9 cellular contexts compared by ENCODE assay signal in genomic region chr7:130884437-130885417, GRCh38.
A peak's percentile ranks its signal among the peaks of the same experiment; 100 is the strongest.
DNase-seq lines count a peak whose midpoint lies in the region; ATAC-seq and TF ChIP-seq lines count a peak whose summit lies in the region.
"Had no signal": no experiment of that assay in that cellular context is flagged by ENCODE, and none has a peak within 500 bp of the region (broad histone marks: within the 10 kb centered on the region; RNA-seq: fewer than 3 reads in every experiment).

No MANE protein-coding gene starts in this region.

- H3K4me1 ChIP-seq in gastroesophageal sphincter = peaks cover 10 to 72% (median 11%) of the 10 kb centered on the region in 3 donors

- peak overlapping the region in 3 of 4 donors; percentile 3 to 44 (median 27) for H3K27ac ChIP-seq in gastroesophageal sphincter

- no peak for TF ChIP-seq POLR2A in gastroesophageal sphincter (IDR thresholded peaks at IDR 0.05)

- H3K36me3 ChIP-seq in gastroesophageal sphincter = peaks cover 0 to 71% of the 10 kb centered on the region in 2 donors

- CTCF ChIA-PET in activated CD4-positive, alpha-beta memory T cell treated with anti-CD3 and anti-CD28 coated beads for 36 hours (lab: Charles Lee) = interaction anchor here (1.8 kb wide), 1 partner anchor 13 kb away, joined by 7 read pairs; no protein-coding TSS in a partner anchor

- H3K27me3 Mint-ChIP-seq in T-helper 1 cell treated with Interleukin-12 subunit alpha and Interleukin-12 subunit beta and Interleukin-4 antibody, amounts not matched to agents 30 μg/mL and 1 μg/mL, for 36 hours (ENCODE audit: low read depth) = no peaks in the 10 kb centered on the region
- no peaks in the 10 kb centered on the region for H3K27me3 Mint-ChIP-seq in activated CD4-positive, alpha-beta memory T cell treated with anti-CD3 and anti-CD28 coated beads for 36 hours
- no peaks in the 10 kb centered on the region for H3K27me3 Mint-ChIP-seq in stimulated activated naive CD8-positive, alpha-beta T cell treated with anti-CD3 and anti-CD28 coated beads, Interleukin-15, amount 100 ng/mL, for 72 hours

- ATAC-seq in gastroesophageal sphincter (no peak), HG02885 (IDR thresholded peaks at IDR 0.05; ENCODE audit: poor library complexity, unreplicated experiment) (no peak)
- ATAC-seq in stimulated activated naive CD8-positive, alpha-beta T cell treated with anti-CD3 and anti-CD28 coated beads, Interleukin-15, amount 100 ng/mL, for 72 hours = no peak

- peaks cover 47% of the 10 kb centered on the region for H3K36me3 Mint-ChIP-seq in T-helper 1 cell treated with Interleukin-12 subunit alpha and Interleukin-12 subunit beta and Interleukin-4 antibody, amounts not matched to agents 30 μg/mL and 1 μg/mL, for 36 hours (ENCODE audit: low read depth)
- H3K36me3 Mint-ChIP-seq in activated CD4-positive, alpha-beta memory T cell treated with anti-CD3 and anti-CD28 coated beads for 36 hours = peaks cover 78% of the 10 kb centered on the region

- POLR2A ChIA-PET in activated CD4-positive, alpha-beta memory T cell treated with anti-CD3 and anti-CD28 coated beads for 36 hours (lab: Charles Lee) = interaction anchor here (0.7 to 0.8 kb wide), 2 partner anchors 12 to 17 kb away, joined by 3 read pairs; no protein-coding TSS in a partner anchor

- H3K4me1 Mint-ChIP-seq in T-helper 1 cell treated with Interleukin-12 subunit alpha and Interleukin-12 subunit beta and Interleukin-4 antibody, amounts not matched to agents 30 μg/mL and 1 μg/mL, for 36 hours (ENCODE audit: low read depth) = peaks cover 21% of the 10 kb centered on the region
- H3K4me1 Mint-ChIP-seq in activated CD4-positive, alpha-beta memory T cell treated with anti-CD3 and anti-CD28 coated beads for 36 hours (ENCODE audit: low read depth) = peaks cover 61% of the 10 kb centered on the region
- H3K4me1 Mint-ChIP-seq in stimulated activated naive CD8-positive, alpha-beta T cell treated with anti-CD3 and anti-CD28 coated beads, Interleukin-15, amount 100 ng/mL, for 72 hours = peaks cover 55% of the 10 kb centered on the region

- intact Hi-C loops in activated CD4-positive, alpha-beta memory T cell treated with anti-CD3 and anti-CD28 coated beads for 36 hours (cut with micrococcal nuclease) = no loop called here

- in situ Hi-C loops in GM13977 (cut with MboI; ENCODE audit: low pct_unique_long_range_greater_than_20kb, low sequenced_read_pairs, unreplicated experiment) = no loop called here

- TF ChIP-seq EP300 in gastroesophageal sphincter (IDR thresholded peaks at IDR 0.05) = no peak

- TF ChIP-seq CTCF in gastroesophageal sphincter (IDR thresholded peaks at IDR 0.05) = no peak
- no peak for TF ChIP-seq CTCF in GM13977 (IDR thresholded peaks at IDR 0.05; ENCODE audit: extremely low read depth, insufficient read depth, missing control alignments)

- no peaks in the 10 kb centered on the region for H3K27me3 ChIP-seq in gastroesophageal sphincter

- DNase-seq in T-helper 1 cell (no peak), GM13977 (ENCODE audit: low spot score) (no peak)
- no peak for DNase-seq in activated CD4-positive, alpha-beta memory T cell treated with anti-CD3 and anti-CD28 coated beads for 36 hours
- DNase-seq in stimulated activated naive CD8-positive, alpha-beta T cell treated with anti-CD3 and anti-CD28 coated beads, Interleukin-15, amount 100 ng/mL, for 72 hours = no peak
- no peak for DNase-seq in central memory CD4-positive, alpha-beta T cell
- DNase-seq: NCI-H446 treated with DMSO at 0.1 percent for 48 hours had no signal

- H3K4me3 ChIP-seq in gastroesophageal sphincter = no peak overlapping the region

- peak overlapping the region; percentile 71 for H3K27ac Mint-ChIP-seq in T-helper 1 cell treated with Interleukin-12 subunit alpha and Interleukin-12 subunit beta and Interleukin-4 antibody, amounts not matched to agents 30 μg/mL and 1 μg/mL, for 36 hours
- peak overlapping the region; percentile 47 for H3K27ac Mint-ChIP-seq in activated CD4-positive, alpha-beta memory T cell treated with anti-CD3 and anti-CD28 coated beads for 36 hours
- H3K27ac Mint-ChIP-seq in stimulated activated naive CD8-positive, alpha-beta T cell treated with anti-CD3 and anti-CD28 coated beads, Interleukin-15, amount 100 ng/mL, for 72 hours = peak overlapping the region; percentile 24 to 89

- H3K9me3 Mint-ChIP-seq in T-helper 1 cell treated with Interleukin-12 subunit alpha and Interleukin-12 subunit beta and Interleukin-4 antibody, amounts not matched to agents 30 μg/mL and 1 μg/mL, for 36 hours = no peaks in the 10 kb centered on the region
- no peaks in the 10 kb centered on the region for H3K9me3 Mint-ChIP-seq in activated CD4-positive, alpha-beta memory T cell treated with anti-CD3 and anti-CD28 coated beads for 36 hours
- no peaks in the 10 kb centered on the region for H3K9me3 Mint-ChIP-seq in stimulated activated naive CD8-positive, alpha-beta T cell treated with anti-CD3 and anti-CD28 coated beads, Interleukin-15, amount 100 ng/mL, for 72 hours

- 68 to 70% methylated on average over 14 to 19 of the region's 21 CpGs for WGBS in gastroesophageal sphincter (ENCODE audit: low coverage in 1 of 2), 2 donors

- no peaks in the 10 kb centered on the region for H3K9me3 ChIP-seq in gastroesophageal sphincter

- no peak overlapping the region for H3K4me3 Mint-ChIP-seq in T-helper 1 cell treated with Interleukin-12 subunit alpha and Interleukin-12 subunit beta and Interleukin-4 antibody, amounts not matched to agents 30 μg/mL and 1 μg/mL, for 36 hours
- H3K4me3 Mint-ChIP-seq in activated CD4-positive, alpha-beta memory T cell treated with anti-CD3 and anti-CD28 coated beads for 36 hours = peak overlapping the region; percentile 20
- H3K4me3 Mint-ChIP-seq in stimulated activated naive CD8-positive, alpha-beta T cell treated with anti-CD3 and anti-CD28 coated beads, Interleukin-15, amount 100 ng/mL, for 72 hours = no peak overlapping the region
